ENCODE assay signal across 8 cellular contexts in genomic region chr1:24415334-24415909, GRCh38. TPM values are rescaled to one million over a fixed set of nuclear protein-coding genes. Genes with fewer than 3 reads are reported as not detected.
DNase-seq lines count a peak whose midpoint lies in the region; ATAC-seq and TF ChIP-seq lines count a peak whose summit lies in the region.

Gene NIPAL3 (plus strand): TSS chr1:24415802. CDS start chr1:24419548, 3,746 bp downstream.

- H3K36me3 Mint-ChIP-seq in activated T-helper 17 cell treated with anti-CD3 and anti-CD28 coated beads, Interleukin-2, amount 50 U/mL, for 72 hours (ENCODE audit: low read depth) = peaks cover 31% of the 10 kb centered on the region
- H3K36me3 Mint-ChIP-seq in natural killer cell = no peaks in the 10 kb centered on the region

- CTCF ChIA-PET in RWPE1 (lab: Yijun Ruan, JAX) = interaction anchor here (0.5 to 1.5 kb wide), 9 partner anchors 20 to 448 kb away, joined by 3 to 9 read pairs (median 4); partner anchors contain the start of gene RCAN3

- peak within 1 kb of the TSS; percentile 87 for H3K27ac Mint-ChIP-seq in activated T-helper 17 cell treated with anti-CD3 and anti-CD28 coated beads, Interleukin-2, amount 50 U/mL, for 72 hours
- H3K27ac Mint-ChIP-seq in natural killer cell = peak within 1 kb of the TSS; percentile 81 to 92

- H3K4me3 ChIP-seq in fibroblast of mammary gland (ENCODE audit: control insufficient read depth, low read depth, low read length) = peak within 1 kb of the TSS; percentile 71

- peak within 1 kb of the TSS; percentile 86 for H3K27ac ChIP-seq in RWPE1

- peak; percentile 58 for TF ChIP-seq CTCF in LNCAP (IDR thresholded peaks at IDR 0.05)
- TF ChIP-seq CTCF in RWPE1 (conservative IDR thresholded peaks at IDR 0.05; ENCODE audit: low read depth) = peak; percentile 92
- peak; percentile 55 for TF ChIP-seq CTCF in fibroblast of mammary gland (conservative IDR thresholded peaks at IDR 0.05; ENCODE audit: control insufficient read depth, insufficient read depth, low read depth, low read length)
- peak; percentile 83 for TF ChIP-seq CTCF in natural killer cell (IDR thresholded peaks at IDR 0.05)

- peak; percentile 99 for DNase-seq in EL
- peak; percentile 82 for DNase-seq in GOT3 (lab: John Stamatoyannopoulos, UW)
- DNase-seq in RWPE1 (ENCODE audit: low spot score) = peak; percentile 96
- DNase-seq in fibroblast of mammary gland (ENCODE audit: low read depth) = peak; percentile 99
- peak; percentile 94 for DNase-seq in natural killer cell
- DNase-seq in stimulated activated naive CD4-positive, alpha-beta T cell treated with Interleukin-2 at 50 U/mL for 16 hours (lab: John Stamatoyannopoulos, UW) = peak; percentile 99

- no peaks in the 10 kb centered on the region for H3K9me3 Mint-ChIP-seq in activated T-helper 17 cell treated with anti-CD3 and anti-CD28 coated beads, Interleukin-2, amount 50 U/mL, for 72 hours
- no peaks in the 10 kb centered on the region for H3K9me3 Mint-ChIP-seq in natural killer cell

- ATAC-seq in activated T-helper 17 cell treated with anti-CD3 and anti-CD28 coated beads, Interleukin-2, amount 50 U/mL, for 72 hours (replicated peaks) = peak; percentile 94
- ATAC-seq in natural killer cell = peak; percentile 95 to 98 (median 98)

- H3K4me3 Mint-ChIP-seq in activated T-helper 17 cell treated with anti-CD3 and anti-CD28 coated beads, Interleukin-2, amount 50 U/mL, for 72 hours = peak within 1 kb of the TSS; percentile 93
- H3K4me3 Mint-ChIP-seq in natural killer cell = peak within 1 kb of the TSS; percentile 98

- intact Hi-C loops in natural killer cell (cut with micrococcal nuclease) = loop anchor here (1.0 to 5.0 kb wide), 3 partner anchors 112 to 227 kb away; partner anchors contain the start of gene SRRM1

- peaks cover 25% of the 10 kb centered on the region for H3K4me1 Mint-ChIP-seq in activated T-helper 17 cell treated with anti-CD3 and anti-CD28 coated beads, Interleukin-2, amount 50 U/mL, for 72 hours
- H3K4me1 Mint-ChIP-seq in natural killer cell = peaks cover 46 to 48% of the 10 kb centered on the region in 2 donors

- POLR2A ChIA-PET in RWPE1 (lab: Yijun Ruan, JAX; ENCODE audit: low non-redundant PET) = interaction anchor here (0.6 to 1.0 kb wide), 2 partner anchors 22 to 222 kb away, joined by 3 read pairs; no protein-coding TSS in a partner anchor

- H3K27me3 Mint-ChIP-seq in activated T-helper 17 cell treated with anti-CD3 and anti-CD28 coated beads, Interleukin-2, amount 50 U/mL, for 72 hours = no peaks in the 10 kb centered on the region
- peaks cover 0 to 8% of the 10 kb centered on the region in 2 donors for H3K27me3 Mint-ChIP-seq in natural killer cell (ENCODE audit: low read depth in 2 of 2)

RNA-seq across cellular contexts. Expression of gene NIPAL3, which starts in this region (rescaled TPM):
- 10 to 100 TPM; 30.0 to 38.5 TPM for total RNA-seq in activated T-helper 17 cell treated with anti-CD3 and anti-CD28 coated beads, Interleukin-2, amount 50 U/mL, for 72 hours
- total RNA-seq in natural killer cell = 10 to 100 TPM; 16.6 to 31.9 (median 29.4) TPM

Comparison
In these comparisons a context has a peak if more than half of its experiments do, and no peak if none do; other contexts are left out.
1. Peak in every context shown above with its lines: DNase-seq, ATAC-seq, H3K4me3 ChIP-seq and H3K27ac ChIP-seq.